ENCODE assay signal across 25 cellular contexts in the genomic region with DNA sequence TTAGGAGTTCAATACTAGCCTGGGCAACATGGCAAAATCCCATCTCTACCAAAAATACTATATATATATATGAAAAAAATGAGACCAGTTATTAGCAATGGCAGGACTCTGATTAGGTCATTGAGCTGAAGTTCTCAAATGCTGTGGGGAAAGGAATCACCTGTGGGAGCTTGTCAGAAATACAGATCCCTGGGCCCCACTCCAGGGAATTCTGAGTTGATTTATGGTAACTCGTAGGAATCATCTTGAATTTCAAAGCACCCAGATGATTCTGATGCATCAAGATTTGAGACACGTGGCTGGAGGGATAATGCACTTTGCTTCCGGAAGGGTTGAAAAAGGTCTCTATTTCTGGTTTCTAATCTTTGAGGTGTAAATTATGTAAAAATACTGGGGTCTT. TPM values are rescaled to one million over a fixed set of nuclear protein-coding genes. Genes with fewer than 3 reads are reported as not detected.
DNase-seq lines count a peak whose midpoint lies in the region; ATAC-seq and TF ChIP-seq lines count a peak whose summit lies in the region.
"Had no signal": no experiment of that assay in that cellular context is flagged by ENCODE, and none has a peak within 500 bp of the region (broad histone marks: within the 10 kb centered on the region; RNA-seq: fewer than 3 reads in every experiment).

No MANE protein-coding gene starts in this region.

- H3K27me3 Mint-ChIP-seq in Caco-2 (ENCODE audit: insufficient read depth, unreplicated experiment), result no peaks in the 10 kb centered on the region

- ATAC-seq in right cardiac atrium (no peak), psoas muscle (peak; percentile 44 to 55 (median 47))
- ATAC-seq: naive thymus-derived CD8-positive, alpha-beta T cell; stimulated activated naive CD8-positive, alpha-beta T cell treated with anti-CD3 and anti-CD28 coated beads, Interleukin-15, Interleukin-2, amounts not matched to agents 100 U/mL and 50 U/mL, for 24 hours had no signal

- no peak overlapping the region for H3K4me3 Mint-ChIP-seq in Caco-2 (ENCODE audit: unreplicated experiment)
- H3K4me3 Mint-ChIP-seq: activated CD4-positive, alpha-beta memory T cell treated with anti-CD3 and anti-CD28 coated beads for 36 hours; naive thymus-derived CD8-positive, alpha-beta T cell had no signal

- H3K27ac Mint-ChIP-seq in Caco-2 (ENCODE audit: unreplicated experiment), result peak overlapping the region; percentile 96
- H3K27ac Mint-ChIP-seq: activated CD4-positive, alpha-beta memory T cell treated with anti-CD3 and anti-CD28 coated beads for 36 hours; naive thymus-derived CD8-positive, alpha-beta T cell had no signal

- peaks cover 44% of the 10 kb centered on the region for H3K36me3 Mint-ChIP-seq in Caco-2 (ENCODE audit: insufficient read depth, unreplicated experiment)
- H3K36me3 Mint-ChIP-seq: activated CD4-positive, alpha-beta memory T cell treated with anti-CD3 and anti-CD28 coated beads for 36 hours; naive thymus-derived CD8-positive, alpha-beta T cell had no signal

- H3K36me3 ChIP-seq in Caco-2 (ENCODE audit: control insufficient read depth, insufficient read depth, low read length) (no peaks in the 10 kb centered on the region), HUES48 (ENCODE audit: control insufficient read depth, insufficient read depth, low read length) (no peaks in the 10 kb centered on the region), psoas muscle (ENCODE audit: insufficient read depth in 1 of 2, low read depth in 1 of 2) (peaks cover 0 to 37% of the 10 kb centered on the region in 2 donors), prostate gland (no peaks in the 10 kb centered on the region)

- TF ChIP-seq POLR2A in prostate gland (IDR thresholded peaks at IDR 0.05), result no peak

- no peak overlapping the region for H3K9ac ChIP-seq in HUES48 (ENCODE audit: low read depth, low read length)

- H3K4me1 Mint-ChIP-seq in Caco-2 (ENCODE audit: low read depth, unreplicated experiment), result peaks cover 24% of the 10 kb centered on the region
- H3K4me1 Mint-ChIP-seq: naive thymus-derived CD8-positive, alpha-beta T cell had no signal

- 66% methylated on average over 3 of the region's 3 CpGs for WGBS in right cardiac atrium
- 22 to 28% (median 27%) methylated on average over 3 of the region's 3 CpGs for WGBS in psoas muscle, 3 donors
- 88% methylated on average over 3 of the region's 3 CpGs for WGBS in prostate gland

- no peaks in the 10 kb centered on the region for H3K9me3 ChIP-seq in Caco-2
- no peaks in the 10 kb centered on the region; the same call in 1 of the 2 replicates for H3K9me3 ChIP-seq in HUES48 (ENCODE audit: control insufficient read depth, insufficient read depth, low read length)
- H3K9me3 ChIP-seq in right cardiac atrium (ENCODE audit: control insufficient read depth, low read length), result no peaks in the 10 kb centered on the region
- H3K9me3 ChIP-seq in psoas muscle, result no peaks in the 10 kb centered on the region
- no peaks in the 10 kb centered on the region for H3K9me3 ChIP-seq in prostate gland

- H3K4me3 ChIP-seq in Caco-2 (ENCODE audit: low read depth, low read length) (no peak overlapping the region), HUES48 (ENCODE audit: low read depth, low read length) (no peak overlapping the region), right cardiac atrium (ENCODE audit: low read length) (no peak overlapping the region), psoas muscle (peak overlapping the region; percentile 20), prostate gland (no peak overlapping the region)

- H3K4me1 ChIP-seq in Caco-2 (peaks cover 24% of the 10 kb centered on the region), HUES48 (ENCODE audit: control insufficient read depth, insufficient read depth, low read length) (peaks cover 27% of the 10 kb centered on the region), right cardiac atrium (ENCODE audit: control insufficient read depth, insufficient read depth, low read length) (peaks cover 9% of the 10 kb centered on the region), psoas muscle (peaks cover 18% of the 10 kb centered on the region), prostate gland (replicated peaks) (peaks cover 6% of the 10 kb centered on the region)

- CTCF ChIA-PET in Caco-2 (lab: Charles Lee), result interaction anchor here (2.3 kb wide), 1 partner anchor 10 kb away, joined by 21 read pairs; no protein-coding TSS in a partner anchor

- TSS peak; percentile 68 for BruUV-seq in Caco-2 (replicated peaks; lab: Mats Ljungman, UMichigan)

- TF ChIP-seq CTCF in Caco-2 (IDR thresholded peaks at IDR 0.05; ENCODE audit: insufficient read depth in 1 of 2, low read depth in 1 of 2, low read length in 1 of 2, severe bottlenecking in 1 of 2, unreplicated experiment in 1 of 2) (no peak), psoas muscle (IDR thresholded peaks at IDR 0.05) (no peak), prostate gland (IDR thresholded peaks at IDR 0.05) (no peak)

- no peaks in the 10 kb centered on the region for H3K9me3 Mint-ChIP-seq in Caco-2 (ENCODE audit: unreplicated experiment)
- H3K9me3 Mint-ChIP-seq: activated CD4-positive, alpha-beta memory T cell treated with anti-CD3 and anti-CD28 coated beads for 36 hours; naive thymus-derived CD8-positive, alpha-beta T cell had no signal

- H3K27ac ChIP-seq in HUES48 (ENCODE audit: low read depth, low read length) (peak overlapping the region; percentile 77), right cardiac atrium (ENCODE audit: low read length) (peak overlapping the region; percentile 55), psoas muscle (peak overlapping the region; percentile 90), prostate gland (no peak overlapping the region)
- H3K27ac ChIP-seq: C4-2B had no signal

- POLR2A ChIA-PET in Caco-2 (lab: Charles Lee), result interaction anchor here (0.7 to 2.8 kb wide), 3 partner anchors 8 to 45 kb away, joined by 4 to 62 read pairs (median 5); no protein-coding TSS in a partner anchor

- no peaks in the 10 kb centered on the region for H3K27me3 ChIP-seq in Caco-2 (replicated peaks; ENCODE audit: control insufficient read depth, insufficient read depth, low read length)
- peaks cover 99% of the 10 kb centered on the region for H3K27me3 ChIP-seq in HUES48 (ENCODE audit: control insufficient read depth, insufficient read depth, low read length)
- no peaks in the 10 kb centered on the region for H3K27me3 ChIP-seq in right cardiac atrium (ENCODE audit: control insufficient read depth, insufficient read depth)
- no peaks in the 10 kb centered on the region for H3K27me3 ChIP-seq in psoas muscle (ENCODE audit: insufficient read depth in 3 of 3, low read length in 2 of 3)
- H3K27me3 ChIP-seq in prostate gland (replicated peaks; ENCODE audit: insufficient read depth), result peaks cover 6% of the 10 kb centered on the region

- intact Hi-C loops in Caco-2 (cut with micrococcal nuclease; ENCODE audit: unreplicated experiment) (loop anchor here (1.0 to 2.0 kb wide), 4 partner anchors 9 to 299 kb away; a partner anchor contains a TSS), right cardiac atrium (cut with DNase I) (loop anchor here in 1 of 4 donors (5.0 kb wide), 1 partner anchor 65 kb away; no protein-coding TSS in a partner anchor), psoas muscle (cut with DNase I) (loop anchor here in 1 of 2 donors (2.0 kb wide), 1 partner anchor 47 kb away; no protein-coding TSS in a partner anchor), prostate gland (cut with DNase I) (no loop called here)

- DNase-seq in Caco-2 (no peak), right cardiac atrium (no peak), psoas muscle (no peak), DMS79 (lab: John Stamatoyannopoulos, UW) (no peak), Kasumi-1 (lab: John Stamatoyannopoulos, UW) (no peak), prostate gland (ENCODE audit: low spot score) (no peak)
- no peak for DNase-seq in stimulated activated CD4-positive, alpha-beta T cell treated with anti-CD3 and anti-CD28 coated beads, Interleukin-2, amount 100 ng/mL, for 48 hours
- DNase-seq: activated CD4-positive, alpha-beta memory T cell treated with anti-CD3 and anti-CD28 coated beads for 36 hours; activated CD4-positive, CD25-positive, alpha-beta regulatory T cell treated with anti-CD3 and anti-CD28 coated beads, Interleukin-2, amount 50 U/mL, for 72 hours; activated naive CD4-positive, alpha-beta T cell; COR-L47; foreskin melanocyte; hippocampal formation; midbrain; naive thymus-derived CD8-positive, alpha-beta T cell; NCI-H1694; NCI-H446; NCI-H82; nucleus accumbens; small intestine; stimulated activated naive CD8-positive, alpha-beta T cell treated with anti-CD3 and anti-CD28 coated beads, Interleukin-15, Interleukin-2, amounts not matched to agents 100 U/mL and 50 U/mL, for 24 hours; T-helper 2 cell had no signal

RNA-seq across cellular contexts. Expression of a gene that starts 1.0 kb away (rescaled TPM):
- total RNA-seq in Caco-2 (2022), result 75.7 and 97.4 TPM in 2 replicates
- 1,000 to 10,000 TPM; 1,154 to 3,897 (median 2,224) TPM for total RNA-seq in right cardiac atrium
- polyA plus RNA-seq in right cardiac atrium, result 4,109 TPM
- total RNA-seq in psoas muscle, result 1,000 to 10,000 TPM; 1,558 to 6,044 (median 2,711) TPM
- 1,000 to 10,000 TPM in 2 of 3 donors, 100 to 1,000 TPM in 1; 104 to 1,576 (median 1,443) TPM for polyA plus RNA-seq in psoas muscle
- 10 to 100 TPM in 1 of 2 donors, not detected in 1; 20.0 TPM for total RNA-seq in prostate gland
- total RNA-seq: activated CD4-positive, alpha-beta memory T cell treated with anti-CD3 and anti-CD28 coated beads for 36 hours; naive thymus-derived CD8-positive, alpha-beta T cell; temporal lobe had no signal
- polyA plus RNA-seq: naive thymus-derived CD8-positive, alpha-beta T cell had no signal

RNA-seq across cellular contexts. Expression of a gene that starts 50.1 kb away (rescaled TPM):
- total RNA-seq in Caco-2 (2022), result 66.5 and 67.6 TPM in 2 replicates
- total RNA-seq in right cardiac atrium, result 10 to 100 TPM; 26.9 to 35.5 (median 31.5) TPM
- polyA plus RNA-seq in right cardiac atrium, result 40.1 TPM
- total RNA-seq in psoas muscle, result 10 to 100 TPM; 24.9 to 35.3 (median 29.6) TPM
- polyA plus RNA-seq in psoas muscle, result 10 to 100 TPM; 31.5 to 66.3 (median 45.2) TPM
- 10 to 100 TPM; 37.1 to 43.6 TPM for total RNA-seq in prostate gland

Comparison
In these comparisons a context has a peak if more than half of its experiments do, and no peak if none do; other contexts are left out.
1. H3K27ac ChIP-seq: peak in HUES48 (single experiment), right cardiac atrium (single experiment) and psoas muscle (single experiment); none in prostate gland (0 of 2).
2. ATAC-seq: peak in psoas muscle (4 of 4); none in right cardiac atrium (0 of 2).
3. RNA of a gene that starts 1.0 kb away (total RNA-seq): 1,558 to 6,044 TPM in psoas muscle and 1,154 to 3,897 TPM in right cardiac atrium; 75.7 to 97.4 TPM in Caco-2 and 20.0 TPM in prostate gland; every median in the first group is over 10 times any median in the second.